Comparison of ENCODE assay signal across 12 cellular contexts in the genomic region with DNA sequence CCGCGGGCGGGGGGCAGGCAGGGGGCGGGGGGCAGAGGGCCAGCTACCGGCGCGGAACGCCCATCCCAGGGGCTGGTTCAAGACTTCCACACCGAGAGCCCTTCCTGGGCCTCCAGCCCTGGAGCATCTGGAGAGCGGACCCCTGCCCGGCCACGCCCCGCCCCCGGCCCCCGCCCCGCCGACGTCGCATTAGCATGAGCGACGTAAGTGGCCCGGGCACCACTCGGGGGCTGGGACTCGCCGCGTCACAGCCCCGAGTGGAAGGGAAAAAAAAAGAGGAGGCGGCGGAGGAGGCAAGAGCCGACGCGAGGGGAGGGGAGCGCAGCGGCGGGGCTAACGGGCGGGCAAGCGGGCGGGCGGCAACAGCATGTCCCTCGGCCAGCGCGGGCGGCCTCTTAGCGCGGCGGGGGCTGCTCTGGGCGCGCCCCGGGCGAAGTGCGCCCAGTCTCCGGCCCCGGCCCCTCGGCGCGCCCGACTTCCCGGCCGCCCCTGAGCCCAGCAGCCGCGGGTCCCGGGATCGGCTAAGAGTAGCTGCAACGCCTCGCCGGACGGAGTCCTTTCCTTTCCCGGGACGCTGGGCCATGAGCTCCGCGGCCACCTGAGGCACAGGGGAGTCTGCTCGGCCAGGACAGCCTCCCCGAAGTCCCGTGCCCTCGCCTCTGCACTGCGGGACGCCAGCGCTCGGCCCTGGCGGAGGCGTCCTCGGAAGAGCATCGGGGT. TPM values are rescaled to one million over a fixed set of nuclear protein-coding genes. Genes with fewer than 3 reads are reported as not detected.
A peak's percentile ranks its signal among the peaks of the same experiment; 100 is the strongest.
DNase-seq lines count a peak whose midpoint lies in the region; ATAC-seq and TF ChIP-seq lines count a peak whose summit lies in the region.
"Had no signal": no experiment of that assay in that cellular context is flagged by ENCODE, and none has a peak within 500 bp of the region (broad histone marks: within the 10 kb centered on the region; RNA-seq: fewer than 3 reads in every experiment).

A gene (plus strand): TSS at position 296 of the 720 bp plus-strand sequence. CDS start 431 bp downstream, outside the sequence.

- DNase-seq in HEK293T (ENCODE audit: extremely low spot score) (peak; percentile 26), NCI-H2227 treated with DMSO at 0.1 percent for 48 hours (lab: John Stamatoyannopoulos, UW) (peak; percentile 63), epidermal melanocyte (ENCODE audit: insufficient read length, low spot score) (peak; percentile 4), progenitor cell of endocrine pancreas (ENCODE audit: low spot score, unreplicated experiment) (no peak), upper lobe of left lung (no peak)
- no peak for DNase-seq in activated CD4-positive, alpha-beta T cell treated with anti-CD3 and anti-CD28 coated beads, Interleukin-2, amount 50 U/mL, for 4 hours
- DNase-seq in stimulated activated CD4-positive, alpha-beta T cell treated with anti-CD3 and anti-CD28 coated beads, Interleukin-4, amount 100 ng/mL, for 1 hour: no peak
- DNase-seq: activated gamma-delta T cell treated with Interleukin-2 at 50 U/mL for 16 hours; effector CD4-positive, alpha-beta T cell; EL; GOT3 had no signal

- TF ChIP-seq POLR2A in upper lobe of left lung (IDR thresholded peaks at IDR 0.05): no peak

- H3K4me3 ChIP-seq in upper lobe of left lung: peak within 1 kb of the TSS in 1 of 4 donors; percentile 5

- ATAC-seq in upper lobe of left lung (ENCODE audit: low FRiP score in 2 of 2): no peak
- ATAC-seq in activated T-helper 17 cell treated with anti-CD3 and anti-CD28 coated beads, Interleukin-2, amount 50 U/mL, for 72 hours (replicated peaks): no peak

- CTCF ChIA-PET in HEK293T (lab: Yijun Ruan, JAX): no interaction called here

- H3K4me3 Mint-ChIP-seq in progenitor cell of endocrine pancreas (ENCODE audit: low read depth): peak within 1 kb of the TSS; percentile 54
- H3K4me3 Mint-ChIP-seq in activated T-helper 17 cell treated with anti-CD3 and anti-CD28 coated beads, Interleukin-2, amount 50 U/mL, for 72 hours: no peak within 1 kb of the TSS

- POLR2A ChIA-PET in HEK293T (lab: Yijun Ruan, JAX): no interaction called here

- no peak within 1 kb of the TSS for H3K27ac ChIP-seq in upper lobe of left lung

- H3K36me3 Mint-ChIP-seq in progenitor cell of endocrine pancreas (ENCODE audit: insufficient read depth): no peaks in the 10 kb centered on the region
- peaks cover 15% of the 10 kb centered on the region for H3K36me3 Mint-ChIP-seq in activated T-helper 17 cell treated with anti-CD3 and anti-CD28 coated beads, Interleukin-2, amount 50 U/mL, for 72 hours (ENCODE audit: low read depth)

- H3K9me3 ChIP-seq in upper lobe of left lung: no peaks in the 10 kb centered on the region

- no peaks in the 10 kb centered on the region for H3K36me3 ChIP-seq in upper lobe of left lung

- H3K4me1 ChIP-seq in upper lobe of left lung: peaks cover 11 to 42% (median 22%) of the 10 kb centered on the region in 4 donors

- H3K27me3 Mint-ChIP-seq in progenitor cell of endocrine pancreas: peaks cover 85% of the 10 kb centered on the region
- peaks cover 55% of the 10 kb centered on the region for H3K27me3 Mint-ChIP-seq in activated T-helper 17 cell treated with anti-CD3 and anti-CD28 coated beads, Interleukin-2, amount 50 U/mL, for 72 hours

- H3K27ac Mint-ChIP-seq in progenitor cell of endocrine pancreas: no peak within 1 kb of the TSS
- no peak within 1 kb of the TSS for H3K27ac Mint-ChIP-seq in activated T-helper 17 cell treated with anti-CD3 and anti-CD28 coated beads, Interleukin-2, amount 50 U/mL, for 72 hours

- WGBS in upper lobe of left lung, 2 donors: 4% methylated on average over 17 to 64 of the region's 84 CpGs

- peaks cover 0 to 75% (median 36%) of the 10 kb centered on the region in 4 donors for H3K27me3 ChIP-seq in upper lobe of left lung

- no peak for TF ChIP-seq EP300 in upper lobe of left lung (IDR thresholded peaks at IDR 0.05)

- no peaks in the 10 kb centered on the region for H3K4me1 Mint-ChIP-seq in progenitor cell of endocrine pancreas (ENCODE audit: low read depth)
- H3K4me1 Mint-ChIP-seq in activated T-helper 17 cell treated with anti-CD3 and anti-CD28 coated beads, Interleukin-2, amount 50 U/mL, for 72 hours: peaks cover 4% of the 10 kb centered on the region

- TF ChIP-seq CTCF in progenitor cell of endocrine pancreas (IDR thresholded peaks at IDR 0.05; ENCODE audit: unreplicated experiment): no peak
- no peak for TF ChIP-seq CTCF in upper lobe of left lung (IDR thresholded peaks at IDR 0.05)

- no peaks in the 10 kb centered on the region for H3K9me3 Mint-ChIP-seq in progenitor cell of endocrine pancreas (ENCODE audit: low read depth)
- peaks cover 3% of the 10 kb centered on the region for H3K9me3 Mint-ChIP-seq in activated T-helper 17 cell treated with anti-CD3 and anti-CD28 coated beads, Interleukin-2, amount 50 U/mL, for 72 hours

TF ChIP-seq in HEK293T, 16 proteins besides CTCF, POLR2A, EP300 and RAD21:
- TF ChIP-seq ARNT (IDR thresholded peaks at IDR 0.05): no peak
- no peak for TF ChIP-seq BHLHE40 (IDR thresholded peaks at IDR 0.05; ENCODE audit: borderline replicate concordance)
- no peak for TF ChIP-seq LEF1 (IDR thresholded peaks at IDR 0.05; ENCODE audit: borderline replicate concordance)
- TF ChIP-seq TARDBP (IDR thresholded peaks at IDR 0.05): no peak
- TF ChIP-seq, protein P1, sequence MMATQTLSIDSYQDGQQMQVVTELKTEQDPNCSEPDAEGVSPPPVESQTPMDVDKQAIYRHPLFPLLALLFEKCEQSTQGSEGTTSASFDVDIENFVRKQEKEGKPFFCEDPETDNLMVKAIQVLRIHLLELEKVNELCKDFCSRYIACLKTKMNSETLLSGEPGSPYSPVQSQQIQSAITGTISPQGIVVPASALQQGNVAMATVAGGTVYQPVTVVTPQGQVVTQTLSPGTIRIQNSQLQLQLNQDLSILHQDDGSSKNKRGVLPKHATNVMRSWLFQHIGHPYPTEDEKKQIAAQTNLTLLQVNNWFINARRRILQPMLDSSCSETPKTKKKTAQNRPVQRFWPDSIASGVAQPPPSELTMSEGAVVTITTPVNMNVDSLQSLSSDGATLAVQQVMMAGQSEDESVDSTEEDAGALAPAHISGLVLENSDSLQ (IDR thresholded peaks at IDR 0.05): no peak
- TF ChIP-seq SUZ12 (IDR thresholded peaks at IDR 0.05): no peak
- TF ChIP-seq L3MBTL2 (conservative IDR thresholded peaks at IDR 0.05): no peak
TF ChIP-seq in HEK293T: peak in this region for 0.

RNA-seq across cellular contexts. Expression of the gene that starts here (rescaled TPM):
- total RNA-seq in progenitor cell of endocrine pancreas (0.20 TPM in 1 of 2 replicates, not detected in the other), upper lobe of left lung (not detected)
- total RNA-seq in activated T-helper 17 cell treated with anti-CD3 and anti-CD28 coated beads, Interleukin-2, amount 50 U/mL, for 72 hours: not detected

Comparison
In these comparisons a context has a peak if more than half of its experiments do, and no peak if none do; other contexts are left out.
1. DNase-seq: peak in HEK293T (single experiment), NCI-H2227 treated with DMSO at 0.1 percent for 48 hours (single experiment) and epidermal melanocyte (single experiment); none in progenitor cell of endocrine pancreas (single experiment), upper lobe of left lung (0 of 2), activated CD4-positive, alpha-beta T cell treated with anti-CD3 and anti-CD28 coated beads, Interleukin-2, amount 50 U/mL, for 4 hours (0 of 2) and stimulated activated CD4-positive, alpha-beta T cell treated with anti-CD3 and anti-CD28 coated beads, Interleukin-4, amount 100 ng/mL, for 1 hour (single experiment).